ENCODE assay signal across 8 cellular contexts in the genomic region with DNA sequence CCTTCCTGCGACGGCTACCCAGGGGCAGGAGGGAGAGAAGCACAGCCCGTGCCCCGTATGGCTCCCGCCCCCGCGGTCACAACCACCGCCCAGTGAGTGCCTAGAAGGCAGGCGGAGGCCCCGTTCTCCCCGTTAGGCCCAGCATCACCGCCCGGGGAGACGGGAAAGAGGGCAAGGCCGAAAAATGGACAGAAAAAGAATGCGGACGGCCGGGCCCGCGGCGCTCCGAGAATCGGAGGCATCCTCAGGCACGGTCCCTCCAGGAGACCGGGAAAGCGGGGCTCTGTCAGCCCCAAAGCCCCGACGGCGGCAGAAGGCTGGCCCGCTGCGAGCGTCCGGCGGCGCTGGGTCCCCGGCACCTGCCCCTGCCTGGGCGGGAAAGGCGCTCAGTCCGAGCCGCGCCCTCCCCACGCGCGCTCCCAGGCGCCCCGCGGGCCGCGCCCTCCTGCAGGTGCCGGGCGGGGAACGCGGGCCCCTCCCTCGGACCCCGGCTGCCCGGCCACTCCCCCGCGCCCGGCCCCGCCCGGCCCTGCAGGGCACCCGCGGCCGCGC. TPM values are rescaled to one million over a fixed set of nuclear protein-coding genes. Genes with fewer than 3 reads are reported as not detected.
DNase-seq lines count a peak whose midpoint lies in the region; ATAC-seq and TF ChIP-seq lines count a peak whose summit lies in the region.

No MANE protein-coding gene starts in this region.

- H2BK120ac ChIP-seq in mesenchymal stem cell (ENCODE audit: low read depth, low read length) = peak overlapping the region; percentile 2

- H2AK5ac ChIP-seq in mesenchymal stem cell (ENCODE audit: low read length, severe bottlenecking) = no peak overlapping the region

- peak overlapping the region; percentile 10 to 91 for H3K18ac ChIP-seq in mesenchymal stem cell (ENCODE audit: low read depth in 1 of 2, low read length in 2 of 2)

- TF ChIP-seq CTCF in colonic mucosa (IDR thresholded peaks at IDR 0.05) = no peak

- peak overlapping the region in 1 of 2 experiments; percentile 88 for H3K14ac ChIP-seq in mesenchymal stem cell (ENCODE audit: low read length in 2 of 2)

- DNase-seq in NCI-H345 (lab: John Stamatoyannopoulos, UW) (peak; percentile 52), NCI-H345 treated with DMSO at 0.1 percent for 48 hours (lab: John Stamatoyannopoulos, UW; ENCODE audit: unreplicated experiment) (no peak), T-helper 2 cell (peak in 3 of 5 experiments; percentile 18 to 51 (median 33)), colonic mucosa (peak; percentile 40), mesenchymal stem cell (peak; percentile 44), amniotic stem cell (lab: John Stamatoyannopoulos, UW) (no peak)
- DNase-seq in stimulated activated CD8-positive, alpha-beta memory T cell treated with anti-CD3 and anti-CD28 coated beads, Interleukin-7, amount 100 ng/mL, for 48 hours (ENCODE audit: extremely low read depth in 1 of 2, low read depth in 1 of 2) = peak; percentile 14 to 34

- peak; percentile 63 for ATAC-seq in HG03064 (IDR thresholded peaks at IDR 0.05; ENCODE audit: low read depth, unreplicated experiment)

- H3K27ac ChIP-seq in colonic mucosa (peak overlapping the region; percentile 92), mesenchymal stem cell (ENCODE audit: low read length, poor library complexity, severe bottlenecking) (no peak overlapping the region)

- H2BK15ac ChIP-seq in mesenchymal stem cell (ENCODE audit: low read depth, poor library complexity, severe bottlenecking) = no peak overlapping the region

- peak overlapping the region; percentile 29 to 75 for H3K4ac ChIP-seq in mesenchymal stem cell (ENCODE audit: low read depth in 1 of 2, low read length in 2 of 2)

- H3K9me3 ChIP-seq in colonic mucosa (no peaks in the 10 kb centered on the region), mesenchymal stem cell (ENCODE audit: control insufficient read depth, low read length) (no peaks in the 10 kb centered on the region)

- H2AFZ ChIP-seq in mesenchymal stem cell (ENCODE audit: low read depth, low read length) = peak overlapping the region; percentile 1

- WGBS in mesenchymal stem cell = under 1% methylated on average over 36 of the region's 65 CpGs

- intact Hi-C loops in colonic mucosa (cut with DNase I) = no loop called here

- H4K91ac ChIP-seq in mesenchymal stem cell (ENCODE audit: low read length) = peak overlapping the region; percentile 2

- peak overlapping the region; percentile 62 to 91 for H3K9ac ChIP-seq in colonic mucosa (ENCODE audit: low read depth in 2 of 2, low read length in 2 of 2)
- H3K9ac ChIP-seq in mesenchymal stem cell (ENCODE audit: low read length) = peak overlapping the region; percentile 92

- H3K4me1 ChIP-seq in colonic mucosa = peaks cover 4% of the 10 kb centered on the region
- peaks cover 35% of the 10 kb centered on the region for H3K4me1 ChIP-seq in mesenchymal stem cell (ENCODE audit: control insufficient read depth, insufficient read depth, low read depth, low read length)

- H2BK12ac ChIP-seq in mesenchymal stem cell (ENCODE audit: low read length in 2 of 2) = peak overlapping the region in 1 of 2 experiments; percentile 40

- H3K4me3 ChIP-seq in colonic mucosa = peak overlapping the region; percentile 74
- peak overlapping the region; percentile 68 to 91 for H3K4me3 ChIP-seq in mesenchymal stem cell (ENCODE audit: insufficient read depth in 1 of 2, low read depth in 1 of 2, low read length in 2 of 2)

- peaks cover 24% of the 10 kb centered on the region for H3K79me1 ChIP-seq in mesenchymal stem cell (replicated peaks; ENCODE audit: low read length, poor library complexity, severe bottlenecking)

- H2BK5ac ChIP-seq in mesenchymal stem cell (ENCODE audit: low read depth, low read length, poor library complexity, severe bottlenecking) = peak overlapping the region; percentile 35

- peak overlapping the region; percentile 8 for H4K8ac ChIP-seq in mesenchymal stem cell (ENCODE audit: low read length)

- H3K36me3 ChIP-seq in colonic mucosa = no peaks in the 10 kb centered on the region
- peaks cover 4 to 11% of the 10 kb centered on the region in 2 experiments for H3K36me3 ChIP-seq in mesenchymal stem cell (ENCODE audit: control insufficient read depth in 1 of 2, insufficient read depth in 2 of 2, low read depth in 1 of 2, low read length in 2 of 2)

- H3K23ac ChIP-seq in mesenchymal stem cell (ENCODE audit: low read length in 2 of 2) = peak overlapping the region in 1 of 2 experiments; percentile 81

- H3K27me3 ChIP-seq in colonic mucosa (no peaks in the 10 kb centered on the region), mesenchymal stem cell (ENCODE audit: control insufficient read depth in 1 of 2, insufficient read depth in 1 of 2, low read length in 2 of 2) (no peaks in the 10 kb centered on the region)

- H3K4me2 ChIP-seq in mesenchymal stem cell (ENCODE audit: low read length, poor library complexity, severe bottlenecking) = peak overlapping the region; percentile 58

RNA-seq across cellular contexts. Expression of a gene that starts 0.4 kb away (rescaled TPM):
- 10 to 100 TPM; 25.9 to 26.2 TPM for total RNA-seq in colonic mucosa
- polyA plus RNA-seq in mesenchymal stem cell (2013, experiment 1 of 2) = 134 TPM
- 132 TPM for polyA plus RNA-seq in mesenchymal stem cell (2013, experiment 2 of 2)

RNA-seq across cellular contexts. Expression of a gene that starts 2.2 kb away (rescaled TPM):
- total RNA-seq in colonic mucosa = not detected
- 0.11 TPM for polyA plus RNA-seq in mesenchymal stem cell (2013, experiment 1 of 2)
- polyA plus RNA-seq in mesenchymal stem cell (2013, experiment 2 of 2) = 0.12 TPM

RNA-seq across cellular contexts. Expression of a gene that starts 27.7 kb away (rescaled TPM):
- total RNA-seq in colonic mucosa = 1,000 to 10,000 TPM in 1 of 2 donors, 100 to 1,000 TPM in 1; 719 to 1,051 TPM
- polyA plus RNA-seq in mesenchymal stem cell (2013, experiment 1 of 2) = 1,896 TPM
- 1,944 TPM for polyA plus RNA-seq in mesenchymal stem cell (2013, experiment 2 of 2)

RNA-seq across cellular contexts. Expression of a gene that starts 28.7 kb away (rescaled TPM):
- not detected for total RNA-seq in colonic mucosa
- polyA plus RNA-seq in mesenchymal stem cell (2013, experiment 1 of 2) = not detected
- 0.03 TPM for polyA plus RNA-seq in mesenchymal stem cell (2013, experiment 2 of 2)

RNA-seq across cellular contexts. Expression of a gene that starts 38.5 kb away (rescaled TPM):
- 100 to 1,000 TPM; 407 to 546 TPM for total RNA-seq in colonic mucosa
- polyA plus RNA-seq in mesenchymal stem cell (2013, experiment 1 of 2) = 494 TPM
- polyA plus RNA-seq in mesenchymal stem cell (2013, experiment 2 of 2) = 496 TPM

Comparison
In these comparisons a context has a peak if more than half of its experiments do, and no peak if none do; other contexts are left out.
1. DNase-seq: peak in NCI-H345 (single experiment), T-helper 2 cell (3 of 5), colonic mucosa (single experiment), mesenchymal stem cell (single experiment) and stimulated activated CD8-positive, alpha-beta memory T cell treated with anti-CD3 and anti-CD28 coated beads, Interleukin-7, amount 100 ng/mL, for 48 hours (2 of 2); none in NCI-H345 treated with DMSO at 0.1 percent for 48 hours (single experiment) and amniotic stem cell (single experiment).